ENCODE assay signal across 34 cellular contexts in the genomic region with DNA sequence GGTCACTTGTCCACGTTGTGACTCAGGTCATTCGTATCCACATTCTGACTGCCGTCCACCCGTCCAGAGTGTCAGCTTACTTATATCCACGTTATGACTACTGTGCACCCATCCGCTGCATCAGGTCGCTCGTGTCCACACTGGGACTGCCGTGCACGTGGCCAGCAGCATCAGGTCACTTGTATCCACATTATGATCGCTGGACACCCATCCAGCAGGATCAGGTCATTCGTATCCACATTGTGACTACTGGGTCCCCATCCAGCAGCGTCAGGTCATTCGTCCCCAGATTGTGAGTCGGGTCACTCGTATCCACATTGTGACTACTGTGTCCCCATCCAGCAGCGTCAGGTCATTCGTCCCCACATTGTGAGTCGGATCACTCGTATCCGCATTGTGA.
"Had no signal": no experiment of that assay in that cellular context is flagged by ENCODE, and none has a peak within 500 bp of the region (broad histone marks: within the 10 kb centered on the region; RNA-seq: fewer than 3 reads in every experiment).

No MANE protein-coding gene starts in this region.

- H3K27me3 Mint-ChIP-seq: activated CD4-positive, alpha-beta T cell treated with anti-CD3 and anti-CD28 coated beads for 36 hours; activated CD4-positive, alpha-beta T cell treated with anti-CD3 and anti-CD28 coated beads, Interleukin-2, amount 10 ng/mL, durations not matched to agents 7 days and 5 days; brain had no signal

- H3K4me1 ChIP-seq: adrenal gland, Peyer's patch had no signal

- DNase-seq: activated CD4-positive, alpha-beta T cell treated with anti-CD3 and anti-CD28 coated beads for 36 hours; activated CD4-positive, alpha-beta T cell treated with anti-CD3 and anti-CD28 coated beads, Interleukin-2, amount 10 ng/mL, durations not matched to agents 7 days and 5 days; activated CD4-positive, alpha-beta T cell treated with anti-CD3 and anti-CD28 coated beads, Interleukin-2, amount 50 U/mL, for 48 hours; activated CD8-positive, alpha-beta T cell treated with anti-CD3 and anti-CD28 coated beads, Interleukin-2, amount 10 ng/mL, durations not matched to agents 7 days and 5 days; activated gamma-delta T cell treated with Interleukin-2 at 50 U/mL for 16 hours; activated naive CD4-positive, alpha-beta T cell treated with anti-CD3 and anti-CD28 coated beads for 36 hours; activated T-cell treated with anti-CD3 and anti-CD28 coated beads for 4 hours; activated T-cell treated with anti-CD3 and anti-CD28 coated beads, Interleukin-2, amount 50 U/mL, for 4 hours; adrenal gland; anterior cingulate cortex; central memory CD4-positive, alpha-beta T cell; MM.1S; MV-4-11; NCI-H1092; NCI-H146; NCI-H187; NCI-H2029 treated with DMSO at 0.1 percent for 48 hours; NCI-H2107; NCI-H2171; NCI-H510A; NCI-H526; NCI-H748 treated with DMSO at 0.1 percent for 48 hours; NK-92 treated with Interleukin-12 subunit alpha and Interleukin-12 subunit beta, amount 100 ng/mL, for 24 hours; PC-3; Peyer's patch; RPMI8226; SW 1271; T1000 had no signal

- H3K4me3 Mint-ChIP-seq: activated CD4-positive, alpha-beta T cell treated with anti-CD3 and anti-CD28 coated beads for 36 hours; activated CD4-positive, alpha-beta T cell treated with anti-CD3 and anti-CD28 coated beads, Interleukin-2, amount 10 ng/mL, durations not matched to agents 7 days and 5 days; activated CD8-positive, alpha-beta T cell treated with anti-CD3 and anti-CD28 coated beads, Interleukin-2, amount 10 ng/mL, durations not matched to agents 7 days and 5 days; activated naive CD4-positive, alpha-beta T cell treated with anti-CD3 and anti-CD28 coated beads for 36 hours; activated T-cell treated with anti-CD3 and anti-CD28 coated beads, Interleukin-2, amount 50 U/mL, for 4 hours; activated T-helper 1 cell treated with anti-CD3 and anti-CD28 coated beads, Interleukin-12 subunit alpha, Interleukin-12 subunit beta, Interleukin-2, Interleukin-4 antibody, amounts not matched to agents 30 ng/mL and 10 ng/mL and 1 ng/mL, durations not matched to agents 14 hours and 24 hours and 36 hours; brain had no signal

- H3K9ac ChIP-seq: KMS-11 had no signal

- H3K4me1 Mint-ChIP-seq: activated CD4-positive, alpha-beta T cell treated with anti-CD3 and anti-CD28 coated beads for 36 hours had no signal

- H3K9me3 ChIP-seq: adrenal gland, Peyer's patch had no signal

- H3K27ac ChIP-seq: adrenal gland, KMS-11, Peyer's patch had no signal

- ATAC-seq: activated CD4-positive, alpha-beta T cell treated with anti-CD3 and anti-CD28 coated beads for 36 hours; activated CD4-positive, CD25-positive, alpha-beta regulatory T cell treated with anti-CD3 and anti-CD28 coated beads, Interleukin-2, amount 50 U/mL, for 24 hours; activated CD8-positive, alpha-beta T cell treated with anti-CD3 and anti-CD28 coated beads, Interleukin-2, amount 10 ng/mL, durations not matched to agents 7 days and 5 days; activated naive CD4-positive, alpha-beta T cell treated with anti-CD3 and anti-CD28 coated beads, Interleukin-2, amount 50 U/mL, for 72 hours; activated T-cell treated with anti-CD3 and anti-CD28 coated beads, Interleukin-2, amount 50 U/mL, for 4 hours; PC-3; Right ventricle myocardium inferior had no signal

- H3K4me3 ChIP-seq: adrenal gland, Peyer's patch had no signal

- H3K27ac Mint-ChIP-seq: activated CD4-positive, alpha-beta T cell treated with anti-CD3 and anti-CD28 coated beads for 36 hours; activated CD4-positive, alpha-beta T cell treated with anti-CD3 and anti-CD28 coated beads, Interleukin-2, amount 10 ng/mL, durations not matched to agents 7 days and 5 days; activated CD8-positive, alpha-beta T cell treated with anti-CD3 and anti-CD28 coated beads, Interleukin-2, amount 10 ng/mL, durations not matched to agents 7 days and 5 days; activated naive CD4-positive, alpha-beta T cell treated with anti-CD3 and anti-CD28 coated beads for 36 hours; activated T-helper 1 cell treated with anti-CD3 and anti-CD28 coated beads, Interleukin-12 subunit alpha, Interleukin-12 subunit beta, Interleukin-2, Interleukin-4 antibody, amounts not matched to agents 30 ng/mL and 10 ng/mL and 1 ng/mL, durations not matched to agents 14 hours and 24 hours and 36 hours had no signal

- H3K27me3 ChIP-seq: adrenal gland, Peyer's patch had no signal

- H3K4me2 ChIP-seq: KMS-11 had no signal

- H3K9me3 Mint-ChIP-seq: activated naive CD4-positive, alpha-beta T cell treated with anti-CD3 and anti-CD28 coated beads for 36 hours; activated naive CD4-positive, alpha-beta T cell treated with anti-CD3 and anti-CD28 coated beads, Interleukin-2, amount 50 U/mL, for 72 hours; activated T-cell treated with anti-CD3 and anti-CD28 coated beads, Interleukin-2, amount 50 U/mL, for 4 hours; brain had no signal
